1 cellular context compared by ENCODE assay signal in genomic region chr1:15038232-15039016, GRCh38.
TF ChIP-seq lines count a peak whose summit lies in the region.

No MANE protein-coding gene starts in this region.

TF ChIP-seq in K562, 482 proteins besides CTCF, POLR2A, EP300 and RAD21 (continued from another document and continues in another):
- no peak for TF ChIP-seq PATZ1 (CRISPR knock-in tag; IDR thresholded peaks at IDR 0.05; ENCODE audit: borderline replicate concordance)
- TF ChIP-seq SP2 (IDR thresholded peaks at IDR 0.05; ENCODE audit: extremely low read depth, low read depth, low read length, poor library complexity, severe bottlenecking): no peak
- TF ChIP-seq EZH2 (IDR thresholded peaks at IDR 0.05; ENCODE audit: borderline replicate concordance, low read depth, low read length): no peak
- TF ChIP-seq TCF3 (CRISPR knock-in tag; IDR thresholded peaks at IDR 0.05): no peak
- no peak for TF ChIP-seq ZNF224 (CRISPR knock-in tag; IDR thresholded peaks at IDR 0.05)
- TF ChIP-seq PHF20 (IDR thresholded peaks at IDR 0.05; ENCODE audit: partially characterized antibody): peak; percentile 46
- TF ChIP-seq, protein P1, sequence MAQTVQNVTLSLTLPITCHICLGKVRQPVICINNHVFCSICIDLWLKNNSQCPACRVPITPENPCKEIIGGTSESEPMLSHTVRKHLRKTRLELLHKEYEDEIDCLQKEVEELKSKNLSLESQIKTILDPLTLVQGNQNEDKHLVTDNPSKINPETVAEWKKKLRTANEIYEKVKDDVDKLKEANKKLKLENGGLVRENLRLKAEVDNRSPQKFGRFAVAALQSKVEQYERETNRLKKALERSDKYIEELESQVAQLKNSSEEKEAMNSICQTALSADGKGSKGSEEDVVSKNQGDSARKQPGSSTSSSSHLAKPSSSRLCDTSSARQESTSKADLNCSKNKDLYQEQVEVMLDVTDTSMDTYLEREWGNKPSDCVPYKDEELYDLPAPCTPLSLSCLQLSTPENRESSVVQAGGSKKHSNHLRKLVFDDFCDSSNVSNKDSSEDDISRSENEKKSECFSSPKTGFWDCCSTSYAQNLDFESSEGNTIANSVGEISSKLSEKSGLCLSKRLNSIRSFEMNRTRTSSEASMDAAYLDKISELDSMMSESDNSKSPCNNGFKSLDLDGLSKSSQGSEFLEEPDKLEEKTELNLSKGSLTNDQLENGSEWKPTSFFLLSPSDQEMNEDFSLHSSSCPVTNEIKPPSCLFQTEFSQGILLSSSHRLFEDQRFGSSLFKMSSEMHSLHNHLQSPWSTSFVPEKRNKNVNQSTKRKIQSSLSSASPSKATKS (CRISPR knock-in tag; IDR thresholded peaks at IDR 0.05): no peak
- no peak for TF ChIP-seq ZNF408 (CRISPR knock-in tag; IDR thresholded peaks at IDR 0.05; ENCODE audit: low read depth)
- no peak for TF ChIP-seq CCNT2 (IDR thresholded peaks at IDR 0.05; ENCODE audit: borderline replicate concordance, extremely low read depth, insufficient read length, low read depth, low read length)
- TF ChIP-seq, protein P2, sequence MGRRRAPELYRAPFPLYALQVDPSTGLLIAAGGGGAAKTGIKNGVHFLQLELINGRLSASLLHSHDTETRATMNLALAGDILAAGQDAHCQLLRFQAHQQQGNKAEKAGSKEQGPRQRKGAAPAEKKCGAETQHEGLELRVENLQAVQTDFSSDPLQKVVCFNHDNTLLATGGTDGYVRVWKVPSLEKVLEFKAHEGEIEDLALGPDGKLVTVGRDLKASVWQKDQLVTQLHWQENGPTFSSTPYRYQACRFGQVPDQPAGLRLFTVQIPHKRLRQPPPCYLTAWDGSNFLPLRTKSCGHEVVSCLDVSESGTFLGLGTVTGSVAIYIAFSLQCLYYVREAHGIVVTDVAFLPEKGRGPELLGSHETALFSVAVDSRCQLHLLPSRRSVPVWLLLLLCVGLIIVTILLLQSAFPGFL (CRISPR knock-in tag; IDR thresholded peaks at IDR 0.05): no peak
- TF ChIP-seq AFF1 (IDR thresholded peaks at IDR 0.05; ENCODE audit: low read depth in 1 of 2, partially characterized antibody in 2 of 2): peak in 1 of 2 experiments; percentile 64
- no peak for TF ChIP-seq RFX1 (IDR thresholded peaks at IDR 0.05)
- TF ChIP-seq, protein P3, sequence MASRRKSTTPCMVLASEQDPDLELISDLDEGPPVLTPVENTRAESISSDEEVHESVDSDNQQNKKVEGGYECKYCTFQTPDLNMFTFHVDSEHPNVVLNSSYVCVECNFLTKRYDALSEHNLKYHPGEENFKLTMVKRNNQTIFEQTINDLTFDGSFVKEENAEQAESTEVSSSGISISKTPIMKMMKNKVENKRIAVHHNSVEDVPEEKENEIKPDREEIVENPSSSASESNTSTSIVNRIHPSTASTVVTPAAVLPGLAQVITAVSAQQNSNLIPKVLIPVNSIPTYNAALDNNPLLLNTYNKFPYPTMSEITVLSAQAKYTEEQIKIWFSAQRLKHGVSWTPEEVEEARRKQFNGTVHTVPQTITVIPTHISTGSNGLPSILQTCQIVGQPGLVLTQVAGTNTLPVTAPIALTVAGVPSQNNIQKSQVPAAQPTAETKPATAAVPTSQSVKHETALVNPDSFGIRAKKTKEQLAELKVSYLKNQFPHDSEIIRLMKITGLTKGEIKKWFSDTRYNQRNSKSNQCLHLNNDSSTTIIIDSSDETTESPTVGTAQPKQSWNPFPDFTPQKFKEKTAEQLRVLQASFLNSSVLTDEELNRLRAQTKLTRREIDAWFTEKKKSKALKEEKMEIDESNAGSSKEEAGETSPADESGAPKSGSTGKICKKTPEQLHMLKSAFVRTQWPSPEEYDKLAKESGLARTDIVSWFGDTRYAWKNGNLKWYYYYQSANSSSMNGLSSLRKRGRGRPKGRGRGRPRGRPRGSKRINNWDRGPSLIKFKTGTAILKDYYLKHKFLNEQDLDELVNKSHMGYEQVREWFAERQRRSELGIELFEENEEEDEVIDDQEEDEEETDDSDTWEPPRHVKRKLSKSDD (conservative IDR thresholded peaks at IDR 0.05; ENCODE audit: low read length): no peak
- no peak for TF ChIP-seq HIVEP1 (CRISPR knock-in tag; IDR thresholded peaks at IDR 0.05)
- no peak for TF ChIP-seq MTF1 (CRISPR knock-in tag; IDR thresholded peaks at IDR 0.05; ENCODE audit: borderline replicate concordance)
- TF ChIP-seq STAT5A (IDR thresholded peaks at IDR 0.05; ENCODE audit: borderline replicate concordance, low read length): no peak
- no peak for TF ChIP-seq TRIM24 (IDR thresholded peaks at IDR 0.05)
- TF ChIP-seq FOXK2 (conservative IDR thresholded peaks at IDR 0.05 in 1 of 2, IDR thresholded peaks at IDR 0.05 in 1 of 2; ENCODE audit: low read depth in 2 of 2): peak in 1 of 2 experiments; percentile 47; a peak in 1 of 4 replicates
- no peak for TF ChIP-seq BRCA1 (IDR thresholded peaks at IDR 0.05)
- no peak for TF ChIP-seq BRCA1 (CRISPR knock-in tag; IDR thresholded peaks at IDR 0.05)
- no peak for TF ChIP-seq ZFX (CRISPR knock-in tag; IDR thresholded peaks at IDR 0.05)
- TF ChIP-seq CBX3 (IDR thresholded peaks at IDR 0.05; ENCODE audit: borderline replicate concordance in 1 of 2, low read length in 2 of 2): no peak
- TF ChIP-seq POLR3A (IDR thresholded peaks at IDR 0.05; ENCODE audit: borderline replicate concordance, extremely low read depth, insufficient read depth, insufficient read length): no peak
- TF ChIP-seq MBD1 (CRISPR knock-in tag; IDR thresholded peaks at IDR 0.05): no peak
- no peak for TF ChIP-seq E2F4 (CRISPR knock-in tag; IDR thresholded peaks at IDR 0.05; ENCODE audit: low read depth)
- TF ChIP-seq ZNF436 (CRISPR knock-in tag; IDR thresholded peaks at IDR 0.05): no peak
- TF ChIP-seq ZNF316 (IDR thresholded peaks at IDR 0.05): no peak
- no peak; the same call in 1 of the 2 replicates for TF ChIP-seq RB1 (IDR thresholded peaks at IDR 0.05; ENCODE audit: low read depth)
- no peak for TF ChIP-seq TAF7 (tag; IDR thresholded peaks at IDR 0.05)
